ENCODE assay signal across 8 cellular contexts in the genomic region with DNA sequence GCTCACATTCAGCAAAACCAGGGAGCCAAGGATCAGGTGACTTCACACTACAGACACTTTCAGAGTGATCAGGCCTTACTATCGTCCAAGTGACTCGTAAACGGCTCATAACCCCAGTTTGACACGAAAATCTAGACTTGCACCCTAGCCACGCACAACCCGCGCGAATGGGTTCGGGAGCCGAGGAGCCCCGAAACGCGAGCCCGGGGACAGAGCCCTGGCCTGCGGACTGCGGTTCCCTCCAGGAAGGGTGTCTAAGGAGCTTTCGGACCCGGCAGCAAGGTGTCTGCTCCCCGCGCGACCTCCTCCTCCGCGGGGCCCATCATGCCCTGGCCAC. TPM values are rescaled to one million over a fixed set of nuclear protein-coding genes. Genes with fewer than 3 reads are reported as not detected.
A peak's percentile ranks its signal among the peaks of the same experiment; 100 is the strongest.
DNase-seq lines count a peak whose midpoint lies in the region; ATAC-seq, FAIRE-seq and TF ChIP-seq lines count a peak whose summit lies in the region.

No MANE protein-coding gene starts in this region.

- no peak for FAIRE-seq in endothelial cell of umbilical vein (lab: Jason Lieb, UNC)

- intact Hi-C loops in endothelial cell of umbilical vein (cut with micrococcal nuclease), result loop anchor here (2.0 to 10.0 kb wide), 11 partner anchors 50 to 746 kb away; a partner anchor contains a TSS

- POLR2A ChIA-PET in activated CD8-positive, alpha-beta T cell treated with anti-CD3 and anti-CD28 coated beads, Interleukin-2, amount 10 ng/mL, durations not matched to agents 7 days and 5 days (lab: Charles Lee), result interaction anchor here (0.6 to 2.1 kb wide), 12 partner anchors 9 to 375 kb away, joined by 3 to 8 read pairs (median 4); a partner anchor contains a TSS
- POLR2A ChIA-PET in endothelial cell of umbilical vein (lab: Charles Lee), result interaction anchor here (2.6 kb wide), 1 partner anchor 375 kb away, joined by 19 read pairs; a partner anchor contains a TSS

- peak overlapping the region; percentile 97 for H3K4me3 Mint-ChIP-seq in activated CD8-positive, alpha-beta T cell treated with anti-CD3 and anti-CD28 coated beads, Interleukin-2, amount 10 ng/mL, durations not matched to agents 7 days and 5 days

- TF ChIP-seq CTCF in endothelial cell of umbilical vein (IDR thresholded peaks at IDR 0.05; ENCODE audit: extremely low read depth in 1 of 2, insufficient read depth in 1 of 2, low read depth in 1 of 2, low read length in 2 of 2), result no peak

- BruUV-seq in endothelial cell of umbilical vein (replicated peaks; lab: Mats Ljungman, UMichigan), result TSS peak; percentile 14

- H3K36me3 ChIP-seq in endothelial cell of umbilical vein (ENCODE audit: control insufficient read depth in 2 of 2, extremely low read depth in 1 of 2, insufficient read depth in 2 of 2, low read length in 2 of 2), result no peaks in the 10 kb centered on the region

- DNase-seq in AG20443 (ENCODE audit: low spot score), result peak; percentile 64
- DNase-seq in NCI-H2196 treated with DMSO at 0.1 percent for 48 hours (lab: John Stamatoyannopoulos, UW; ENCODE audit: unreplicated experiment), result peak; percentile 26
- peak; percentile 67 for DNase-seq in activated CD8-positive, alpha-beta T cell treated with anti-CD3 and anti-CD28 coated beads, Interleukin-2, amount 10 ng/mL, durations not matched to agents 7 days and 5 days
- no peak for DNase-seq in endothelial cell of umbilical vein (ENCODE audit: low read depth, low spot score)
- peak; percentile 57 for DNase-seq in mucosa of gallbladder (ENCODE audit: low spot score)
- peak; percentile 43 for DNase-seq in stimulated activated naive CD4-positive, alpha-beta T cell treated with Interleukin-2 at 50 U/mL for 16 hours (lab: John Stamatoyannopoulos, UW)

- ATAC-seq in GM18858 (IDR thresholded peaks at IDR 0.05; ENCODE audit: unreplicated experiment), result peak; percentile 24
- peak; percentile 29 for ATAC-seq in HG03066 (IDR thresholded peaks at IDR 0.05; ENCODE audit: low read depth, unreplicated experiment)
- ATAC-seq in activated CD8-positive, alpha-beta T cell treated with anti-CD3 and anti-CD28 coated beads, Interleukin-2, amount 10 ng/mL, durations not matched to agents 7 days and 5 days, result no peak

- peak overlapping the region; percentile 94 for H3K27ac Mint-ChIP-seq in activated CD8-positive, alpha-beta T cell treated with anti-CD3 and anti-CD28 coated beads, Interleukin-2, amount 10 ng/mL, durations not matched to agents 7 days and 5 days

- dilution Hi-C loops in endothelial cell of umbilical vein (cut with MboI; ENCODE audit: extremely low pct_ligation_motif_present, low sequenced_read_pairs), result no loop called here

- peak overlapping the region; percentile 69 for H3K4me2 ChIP-seq in endothelial cell of umbilical vein (ENCODE audit: insufficient read depth, low read length)

- no peaks in the 10 kb centered on the region for H3K27me3 Mint-ChIP-seq in activated CD8-positive, alpha-beta T cell treated with anti-CD3 and anti-CD28 coated beads, Interleukin-2, amount 10 ng/mL, durations not matched to agents 7 days and 5 days (ENCODE audit: low read depth)

- H3K27me3 ChIP-seq in endothelial cell of umbilical vein (ENCODE audit: control insufficient read depth in 2 of 2, insufficient read depth in 2 of 2, low read length in 2 of 2), result no peaks in the 10 kb centered on the region

- peaks cover 44% of the 10 kb centered on the region for H3K4me1 Mint-ChIP-seq in activated CD8-positive, alpha-beta T cell treated with anti-CD3 and anti-CD28 coated beads, Interleukin-2, amount 10 ng/mL, durations not matched to agents 7 days and 5 days (ENCODE audit: low read depth)

- H3K79me2 ChIP-seq in endothelial cell of umbilical vein (ENCODE audit: control insufficient read depth, insufficient read depth, low read length), result peaks cover 53% of the 10 kb centered on the region

- no peaks in the 10 kb centered on the region for H3K9me1 ChIP-seq in endothelial cell of umbilical vein (replicated peaks; ENCODE audit: control insufficient read depth, extremely low read depth, insufficient read depth, low read length)

- peaks cover 16% of the 10 kb centered on the region for H3K4me1 ChIP-seq in endothelial cell of umbilical vein (ENCODE audit: control insufficient read depth, extremely low read depth, insufficient read depth, low read length)

- peak overlapping the region; percentile 63 for H3K27ac ChIP-seq in endothelial cell of umbilical vein (ENCODE audit: insufficient read depth, low read depth, low read length)

- peaks cover 10% of the 10 kb centered on the region for H3K36me3 Mint-ChIP-seq in activated CD8-positive, alpha-beta T cell treated with anti-CD3 and anti-CD28 coated beads, Interleukin-2, amount 10 ng/mL, durations not matched to agents 7 days and 5 days (ENCODE audit: low read depth)

- CTCF ChIA-PET in activated CD8-positive, alpha-beta T cell treated with anti-CD3 and anti-CD28 coated beads, Interleukin-2, amount 10 ng/mL, durations not matched to agents 7 days and 5 days (lab: Charles Lee), result interaction anchor here (0.8 to 5.7 kb wide), 22 partner anchors 10 to 132 kb away, joined by 3 to 34 read pairs (median 3); no protein-coding TSS in a partner anchor
- CTCF ChIA-PET in endothelial cell of umbilical vein (lab: Charles Lee), result interaction anchor here (0.7 to 4.7 kb wide), 19 partner anchors 11 to 745 kb away, joined by 3 to 40 read pairs (median 4); a partner anchor contains a TSS

- no peak for TF ChIP-seq POLR2A in endothelial cell of umbilical vein (IDR thresholded peaks at IDR 0.05; ENCODE audit: low read depth, low read length)

- H3K4me3 ChIP-seq in endothelial cell of umbilical vein (replicated peaks in 1 of 3; ENCODE audit: insufficient read depth in 1 of 3, low read depth in 1 of 3, low read length in 3 of 3), result peak overlapping the region; percentile 61 to 88 (median 76)

- H3K9me3 ChIP-seq in endothelial cell of umbilical vein (replicated peaks; ENCODE audit: control insufficient read depth, insufficient read depth, low read length), result no peaks in the 10 kb centered on the region

- H2AFZ ChIP-seq in endothelial cell of umbilical vein (ENCODE audit: low read depth, low read length), result peak overlapping the region; percentile 43

- peak overlapping the region; percentile 84 for H3K9ac ChIP-seq in endothelial cell of umbilical vein (replicated peaks; ENCODE audit: extremely low read depth, insufficient read depth, low read length)

- H4K20me1 ChIP-seq in endothelial cell of umbilical vein (replicated peaks; ENCODE audit: control insufficient read depth, extremely low read depth, insufficient read depth, low read length), result no peaks in the 10 kb centered on the region

- H3K9me3 Mint-ChIP-seq in activated CD8-positive, alpha-beta T cell treated with anti-CD3 and anti-CD28 coated beads, Interleukin-2, amount 10 ng/mL, durations not matched to agents 7 days and 5 days (ENCODE audit: insufficient read depth), result no peaks in the 10 kb centered on the region

TF ChIP-seq in endothelial cell of umbilical vein, 7 proteins besides CTCF, POLR2A, EP300 and RAD21:
- TF ChIP-seq, protein P1, sequence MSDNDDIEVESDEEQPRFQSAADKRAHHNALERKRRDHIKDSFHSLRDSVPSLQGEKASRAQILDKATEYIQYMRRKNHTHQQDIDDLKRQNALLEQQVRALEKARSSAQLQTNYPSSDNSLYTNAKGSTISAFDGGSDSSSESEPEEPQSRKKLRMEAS (IDR thresholded peaks at IDR 0.05; ENCODE audit: insufficient read depth, insufficient read length), result no peak
- peak; percentile 10 for TF ChIP-seq POLR2AphosphoS5 (IDR thresholded peaks at IDR 0.05; ENCODE audit: insufficient read depth, low read depth, low read length)

RNA-seq across cellular contexts. Expression of a gene that starts 0.8 kb away (rescaled TPM):
- total RNA-seq in activated CD8-positive, alpha-beta T cell treated with anti-CD3 and anti-CD28 coated beads, Interleukin-2, amount 10 ng/mL, durations not matched to agents 7 days and 5 days, result 10 to 100 TPM; 50.5 to 58.7 TPM
- total RNA-seq in endothelial cell of umbilical vein (45.5 and 46.3 TPM in 2 replicates), mucosa of gallbladder (54.8 TPM)
- 14.9 and 23.9 TPM in 2 replicates for polyA plus RNA-seq in endothelial cell of umbilical vein
- 23.0 and 27.9 TPM in 2 replicates for polyA plus RNA-seq in endothelial cell of umbilical vein (2011; cell fraction: cytosol; rRNA removed)
- 62.3 and 110 TPM in 2 replicates for polyA plus RNA-seq in endothelial cell of umbilical vein (2011; cell fraction: nucleus; rRNA removed)
- 30.3 and 38.6 TPM in 2 replicates for polyA plus RNA-seq in endothelial cell of umbilical vein (2012)
- 36.8 and 50.1 TPM in 2 replicates for polyA minus RNA-seq in endothelial cell of umbilical vein
- polyA minus RNA-seq in endothelial cell of umbilical vein (2011; cell fraction: cytosol; rRNA and poly(A)+ RNA removed), result 41.7 TPM
- polyA minus RNA-seq in endothelial cell of umbilical vein (2011; cell fraction: nucleus; rRNA and poly(A)+ RNA removed), result 62.9 and 69.4 TPM in 2 replicates
